8 cellular contexts compared by ENCODE assay signal in the genomic region with DNA sequence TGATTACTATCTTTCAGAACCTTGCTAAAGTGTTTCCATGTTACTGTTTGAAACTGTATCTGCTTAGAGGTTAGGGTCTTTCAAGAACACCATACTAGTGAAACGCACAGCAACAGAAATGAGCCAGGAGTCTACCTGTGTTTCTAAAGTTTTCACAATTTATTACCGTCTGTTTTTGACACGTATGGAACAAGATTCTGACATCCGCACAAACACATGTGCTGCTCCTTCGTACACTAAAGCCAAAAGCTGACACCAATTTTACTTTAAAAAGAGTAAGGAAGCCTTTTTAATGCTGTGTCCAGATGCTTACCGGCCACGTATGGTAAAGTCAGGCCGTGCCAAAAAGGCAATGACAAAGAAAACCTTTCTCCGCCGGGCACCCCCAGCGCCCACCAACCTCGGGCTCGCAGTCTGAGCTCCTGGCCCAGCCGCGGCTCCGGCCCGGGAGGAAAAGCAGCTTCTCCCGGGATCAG. TPM values are rescaled to one million over a fixed set of nuclear protein-coding genes. Genes with fewer than 3 reads are reported as not detected.
DNase-seq lines count a peak whose midpoint lies in the region; ATAC-seq, FAIRE-seq and TF ChIP-seq lines count a peak whose summit lies in the region.

No MANE protein-coding gene starts in this region.

- peak overlapping the region; percentile 22 for H3K27ac ChIP-seq in thymus (ENCODE audit: low read depth)

- POLR2A ChIA-PET in BJ (lab: Charles Lee) = interaction anchor here (1.0 to 1.3 kb wide), 2 partner anchors 8 to 11 kb away, joined by 6 to 8 read pairs; no protein-coding TSS in a partner anchor
- POLR2A ChIA-PET in activated CD8-positive, alpha-beta T cell treated with anti-CD3 and anti-CD28 coated beads for 36 hours (lab: Charles Lee) = interaction anchor here (0.7 to 2.2 kb wide), 14 partner anchors 9 to 993 kb away, joined by 3 to 14 read pairs (median 6); a partner anchor contains a TSS

- no peak for FAIRE-seq in RCC 7860 (lab: Jason Lieb, UNC)

- H3K27ac Mint-ChIP-seq in activated CD8-positive, alpha-beta T cell treated with anti-CD3 and anti-CD28 coated beads for 36 hours = peak overlapping the region; percentile 87
- peak overlapping the region; percentile 74 to 92 (median 90) for H3K27ac Mint-ChIP-seq in immature natural killer cell

- no peak for DNase-seq in BJ (ENCODE audit: low read depth)
- DNase-seq in activated CD8-positive, alpha-beta T cell treated with anti-CD3 and anti-CD28 coated beads for 36 hours = no peak
- no peak for DNase-seq in immature natural killer cell
- DNase-seq in activated effector memory CD4-positive, alpha-beta T cell treated with Interleukin-2 at 50 U/mL for 16 hours = no peak
- DNase-seq in NCI-H2107 treated with DMSO at 0.1 percent for 48 hours (lab: John Stamatoyannopoulos, UW; ENCODE audit: unreplicated experiment) = no peak
- no peak for DNase-seq in RCC 7860 (ENCODE audit: low spot score)

- TF ChIP-seq CTCF in BJ (IDR thresholded peaks at IDR 0.05; ENCODE audit: insufficient read depth, low read depth, low read length) = no peak
- no peak for TF ChIP-seq CTCF in activated CD8-positive, alpha-beta T cell treated with anti-CD3 and anti-CD28 coated beads for 36 hours (IDR thresholded peaks at IDR 0.05)

- under 1% methylated on average over 18 of the region's 18 CpGs for WGBS in thymus

- H3K36me3 Mint-ChIP-seq in activated CD8-positive, alpha-beta T cell treated with anti-CD3 and anti-CD28 coated beads for 36 hours (ENCODE audit: low read depth) = peaks cover 50% of the 10 kb centered on the region
- H3K36me3 Mint-ChIP-seq in immature natural killer cell = peaks cover 0 to 41% (median 36%) of the 10 kb centered on the region in 3 donors

- H3K36me3 ChIP-seq in BJ (ENCODE audit: control insufficient read depth, insufficient read depth, low read length) (peaks cover 9% of the 10 kb centered on the region), thymus (ENCODE audit: control insufficient read depth, insufficient read depth) (peaks cover 30% of the 10 kb centered on the region)

- intact Hi-C loops in activated CD8-positive, alpha-beta T cell treated with anti-CD3 and anti-CD28 coated beads for 36 hours (cut with micrococcal nuclease) = no loop called here

- H3K9me3 Mint-ChIP-seq in activated CD8-positive, alpha-beta T cell treated with anti-CD3 and anti-CD28 coated beads for 36 hours = no peaks in the 10 kb centered on the region
- H3K9me3 Mint-ChIP-seq in immature natural killer cell = no peaks in the 10 kb centered on the region

- H3K4me3 ChIP-seq in BJ (ENCODE audit: low read depth, low read length) (peak overlapping the region; percentile 61), thymus (ENCODE audit: low read length) (peak overlapping the region; percentile 50)

- peaks cover 36% of the 10 kb centered on the region for H3K4me1 Mint-ChIP-seq in activated CD8-positive, alpha-beta T cell treated with anti-CD3 and anti-CD28 coated beads for 36 hours (ENCODE audit: low read depth)
- H3K4me1 Mint-ChIP-seq in immature natural killer cell = peaks cover 39 to 50% of the 10 kb centered on the region in 2 donors

- H3K27me3 ChIP-seq in BJ (ENCODE audit: control insufficient read depth, insufficient read depth, low read length) = no peaks in the 10 kb centered on the region
- no peaks in the 10 kb centered on the region for H3K27me3 ChIP-seq in thymus (ENCODE audit: control insufficient read depth, insufficient read depth)

- ATAC-seq in GM21723 (IDR thresholded peaks at IDR 0.05; ENCODE audit: unreplicated experiment) = peak; percentile 31
- no peak for ATAC-seq in activated CD8-positive, alpha-beta T cell treated with anti-CD3 and anti-CD28 coated beads for 36 hours

- H3K9me3 ChIP-seq in thymus (ENCODE audit: control insufficient read depth) = no peaks in the 10 kb centered on the region

- H3K4me1 ChIP-seq in thymus (ENCODE audit: control insufficient read depth, insufficient read depth, low read length) = peaks cover 2% of the 10 kb centered on the region

- H3K27me3 Mint-ChIP-seq in activated CD8-positive, alpha-beta T cell treated with anti-CD3 and anti-CD28 coated beads for 36 hours = peaks cover 3% of the 10 kb centered on the region
- H3K27me3 Mint-ChIP-seq in immature natural killer cell (ENCODE audit: low read depth in 3 of 3) = peaks cover 3 to 5% (median 3%) of the 10 kb centered on the region in 3 donors

- CTCF ChIA-PET in BJ (lab: Yijun Ruan, JAX) = interaction anchor here (0.7 to 1.5 kb wide), 7 partner anchors 9 to 246 kb away, joined by 3 to 6 read pairs (median 5); no protein-coding TSS in a partner anchor
- CTCF ChIA-PET in activated CD8-positive, alpha-beta T cell treated with anti-CD3 and anti-CD28 coated beads for 36 hours (lab: Charles Lee) = interaction anchor here (0.7 to 2.3 kb wide), 8 partner anchors 9 to 96 kb away, joined by 3 to 8 read pairs (median 5); a partner anchor contains a TSS

- H3K4me3 Mint-ChIP-seq in activated CD8-positive, alpha-beta T cell treated with anti-CD3 and anti-CD28 coated beads for 36 hours = peak overlapping the region; percentile 88
- peak overlapping the region; percentile 84 to 94 (median 90) for H3K4me3 Mint-ChIP-seq in immature natural killer cell

RNA-seq across cellular contexts. Expression of a gene that starts 0.5 kb away (rescaled TPM):
- polyA plus RNA-seq in BJ (2011; rRNA removed) (1,567 and 1,777 TPM in 2 replicates), immature natural killer cell (100 to 1,000 TPM; 414 to 635 (median 421) TPM), thymus (1,402 TPM)
- 233 and 368 TPM in 2 replicates for polyA minus RNA-seq in BJ (2011; rRNA and poly(A)+ RNA removed)
- total RNA-seq in activated CD8-positive, alpha-beta T cell treated with anti-CD3 and anti-CD28 coated beads for 36 hours = 1,000 to 10,000 TPM; 1,299 to 1,356 TPM

RNA-seq across cellular contexts. Expression of a gene that starts 29.2 kb away (rescaled TPM):
- polyA plus RNA-seq in BJ (2011; rRNA removed) (not detected in 2 replicates), immature natural killer cell (1 to 10 TPM in 1 of 3 donors, not detected in 2; 1.8 TPM), thymus (1.3 TPM)
- not detected in 2 replicates for polyA minus RNA-seq in BJ (2011; rRNA and poly(A)+ RNA removed)
- total RNA-seq in activated CD8-positive, alpha-beta T cell treated with anti-CD3 and anti-CD28 coated beads for 36 hours = not detected

RNA-seq across cellular contexts. Expression of a gene that starts 37.7 kb away (rescaled TPM):
- 0.94 and 2.4 TPM in 2 replicates for polyA plus RNA-seq in BJ (2011; rRNA removed)
- 1.4 and 1.5 TPM in 2 replicates for polyA minus RNA-seq in BJ (2011; rRNA and poly(A)+ RNA removed)
- total RNA-seq in activated CD8-positive, alpha-beta T cell treated with anti-CD3 and anti-CD28 coated beads for 36 hours = 10 to 100 TPM; 10.3 to 11.3 TPM
- polyA plus RNA-seq in immature natural killer cell = under 1 TPM; 0.21 to 0.68 (median 0.38) TPM
- 0.46 TPM for polyA plus RNA-seq in thymus
